ENCODE assay signal across 22 cellular contexts in genomic region chr6:47234258-47234933, GRCh38.
DNase-seq lines count a peak whose midpoint lies in the region; ATAC-seq and TF ChIP-seq lines count a peak whose summit lies in the region.
"Had no signal": no experiment of that assay in that cellular context is flagged by ENCODE, and none has a peak within 500 bp of the region (broad histone marks: within the 10 kb centered on the region; RNA-seq: fewer than 3 reads in every experiment).

No MANE protein-coding gene starts in this region.

- H3K23me2 ChIP-seq in H9 (ENCODE audit: insufficient read length, low read depth, low read length, poor library complexity, severe bottlenecking) = no peaks in the 10 kb centered on the region

- H4K20me1 ChIP-seq in H9 (ENCODE audit: control insufficient read depth, insufficient read depth, insufficient read length) = no peaks in the 10 kb centered on the region
- H4K20me1 ChIP-seq: BLaER1 had no signal

- peaks cover 44 to 48% of the 10 kb centered on the region in 2 experiments for H3K4me1 Mint-ChIP-seq in H9
- peaks cover 36% of the 10 kb centered on the region for H3K4me1 Mint-ChIP-seq in endodermal cell
- H3K4me1 Mint-ChIP-seq in T-helper 17 cell = no peaks in the 10 kb centered on the region
- H3K4me1 Mint-ChIP-seq: CD4-positive, alpha-beta memory T cell had no signal

- no peak overlapping the region for H4K8ac ChIP-seq in H9 (replicated peaks; ENCODE audit: insufficient read length, low read depth, low read length)

- H3K4me1 ChIP-seq in H9 (ENCODE audit: insufficient read depth, low read length) (peaks cover 14% of the 10 kb centered on the region), endodermal cell (ENCODE audit: control insufficient read depth, insufficient read depth, low read length) (peaks cover 9% of the 10 kb centered on the region)

- H2BK5ac ChIP-seq in H9 (ENCODE audit: insufficient read length, low read length) = no peak overlapping the region

- peaks cover 2% of the 10 kb centered on the region; the same call in 1 of the 2 replicates for H3K79me2 ChIP-seq in H9 (ENCODE audit: insufficient read depth, low read length)

- H3K9me3 Mint-ChIP-seq in H9 (no peaks in the 10 kb centered on the region), endodermal cell (no peaks in the 10 kb centered on the region)

- no peak overlapping the region for H2AFZ ChIP-seq in H9 (ENCODE audit: low read length)

- no peak overlapping the region for H3K14ac ChIP-seq in H9 (ENCODE audit: insufficient read depth, low read length)

- WGBS in H9 (ENCODE audit: extremely low coverage, insufficient read length, low lambda C conversion rate) = no CpG with 5 or more reads among the region's 30 CpGs
- WGBS in endodermal cell (ENCODE audit: insufficient coverage in 1 of 2, insufficient read length in 1 of 2), 2 experiments = 94 to 95% methylated on average over 20 to 29 of the region's 30 CpGs

- no peaks in the 10 kb centered on the region for H3K79me1 ChIP-seq in H9 (ENCODE audit: insufficient read depth, low read depth, low read length, poor library complexity, severe bottlenecking)

- no peak overlapping the region for H4K5ac ChIP-seq in H9 (ENCODE audit: insufficient read length, low read depth, low read length)

- H2BK12ac ChIP-seq in H9 (ENCODE audit: insufficient read length, low read depth, low read length) = no peak overlapping the region

- H3K36me3 Mint-ChIP-seq in H9 (ENCODE audit: insufficient read depth in 1 of 3, low read depth in 3 of 3) (peaks cover 15 to 24% (median 22%) of the 10 kb centered on the region in 3 experiments), endodermal cell (ENCODE audit: low read depth) (peaks cover 49% of the 10 kb centered on the region), T-helper 17 cell (ENCODE audit: low read depth) (no peaks in the 10 kb centered on the region)
- H3K36me3 Mint-ChIP-seq: CD4-positive, alpha-beta memory T cell had no signal

- no peak overlapping the region for H3K27ac ChIP-seq in H9 (ENCODE audit: insufficient read length, low read depth, low read length)
- no peak overlapping the region for H3K27ac ChIP-seq in endodermal cell (ENCODE audit: low read depth, low read length)
- H3K27ac ChIP-seq: A549 had no signal

- H2BK120ac ChIP-seq in H9 (ENCODE audit: low read depth, low read length, poor library complexity, severe bottlenecking) = no peak overlapping the region

- no peaks in the 10 kb centered on the region for H3K9me3 ChIP-seq in H9 (ENCODE audit: control insufficient read depth, low read depth, low read length)
- H3K9me3 ChIP-seq in endodermal cell (ENCODE audit: control insufficient read depth, low read length) = peaks cover 2% of the 10 kb centered on the region
- H3K9me3 ChIP-seq in T-helper 17 cell (ENCODE audit: control insufficient read depth, low read length, poor library complexity, severe bottlenecking) = no peaks in the 10 kb centered on the region
- H3K9me3 ChIP-seq: A549, BLaER1, Peyer's patch had no signal

- no peak overlapping the region for H4K91ac ChIP-seq in H9 (ENCODE audit: insufficient read length, low read depth, low read length)

- H3K27ac Mint-ChIP-seq in H9 (peak overlapping the region; percentile 37 to 88 (median 87); a peak in 6 of 7 replicates), endodermal cell (peak overlapping the region; percentile 13), T-helper 17 cell (no peak overlapping the region)
- H3K27ac Mint-ChIP-seq: CD4-positive, alpha-beta memory T cell had no signal

- peaks cover 90% of the 10 kb centered on the region for H3K36me3 ChIP-seq in endodermal cell (ENCODE audit: control insufficient read depth, insufficient read depth, low read length)

- no peak overlapping the region for H3K18ac ChIP-seq in H9 (ENCODE audit: insufficient read length, low read depth, low read length)

- ATAC-seq in T-helper 17 cell (no peak), GM19328 (IDR thresholded peaks at IDR 0.05; ENCODE audit: unreplicated experiment) (no peak)
- ATAC-seq: A549 had no signal

- no peak overlapping the region for H2AK5ac ChIP-seq in H9 (ENCODE audit: insufficient read length, low read length)

- no peak overlapping the region for H3K4ac ChIP-seq in H9 (ENCODE audit: low read depth, low read length)

- H2BK20ac ChIP-seq in H9 (ENCODE audit: low read depth, low read length, poor library complexity, severe bottlenecking) = no peak overlapping the region

- no peak overlapping the region for H3K4me3 Mint-ChIP-seq in H9
- no peak overlapping the region for H3K4me3 Mint-ChIP-seq in endodermal cell
- no peak overlapping the region for H3K4me3 Mint-ChIP-seq in T-helper 17 cell
- H3K4me3 Mint-ChIP-seq: CD4-positive, alpha-beta memory T cell had no signal

- no peak overlapping the region for H3K23ac ChIP-seq in H9 (ENCODE audit: insufficient read length, low read depth, low read length)

- no peak overlapping the region for H3K4me3 ChIP-seq in endodermal cell (ENCODE audit: low read length)
- H3K4me3 ChIP-seq: A549, BLaER1, Peyer's patch had no signal

- no peak overlapping the region for H3K4me2 ChIP-seq in H9 (ENCODE audit: insufficient read depth, insufficient read length, low read length)
- H3K4me2 ChIP-seq: A549, BLaER1 had no signal

- no peak overlapping the region for H3T11ph ChIP-seq in H9 (ENCODE audit: low read length)

- DNase-seq in H9 = no peak
- DNase-seq in endodermal cell = no peak
- DNase-seq in mucosa of gallbladder (ENCODE audit: low spot score) = peak; percentile 60
- peak; percentile 77 for DNase-seq in ureter (ENCODE audit: low spot score)
- DNase-seq in T-helper 17 cell = no peak
- no peak for DNase-seq in hepatic stellate cell (ENCODE audit: low spot score)
- DNase-seq: CD4-positive, alpha-beta memory T cell; DMS53; EL; H7; KBM-7; NCI-H1105; NCI-H1694; NCI-H2107; NCI-H510A; NCI-H748 treated with DMSO at 0.1 percent for 48 hours; NK-92 treated with Interleukin-12 subunit alpha and Interleukin-12 subunit beta, amount 100 ng/mL, for 24 hours; Peyer's patch; Right ventricle myocardium superior had no signal

- H3K27me3 Mint-ChIP-seq in H9 (ENCODE audit: low read depth) (no peaks in the 10 kb centered on the region), endodermal cell (ENCODE audit: insufficient read depth) (no peaks in the 10 kb centered on the region), T-helper 17 cell (peaks cover 33% of the 10 kb centered on the region)

- no peaks in the 10 kb centered on the region for H3K27me3 ChIP-seq in H9 (ENCODE audit: insufficient read depth, low read length)
- H3K27me3 ChIP-seq in endodermal cell (ENCODE audit: control insufficient read depth, insufficient read depth, low read length, poor library complexity, severe bottlenecking) = no peaks in the 10 kb centered on the region
- H3K27me3 ChIP-seq: BLaER1, Peyer's patch had no signal

- no peak overlapping the region for H2BK15ac ChIP-seq in H9 (ENCODE audit: low read depth, low read length)

- TF ChIP-seq CTCF in H9 (conservative IDR thresholded peaks at IDR 0.05) = no peak
- no peak for TF ChIP-seq CTCF in endodermal cell (conservative IDR thresholded peaks at IDR 0.05)

- no peak overlapping the region for H3K9ac ChIP-seq in H9 (ENCODE audit: extremely low read depth, insufficient read length, low read length)
- no peak overlapping the region for H3K9ac ChIP-seq in endodermal cell (ENCODE audit: extremely low read depth, low read length, poor library complexity, severe bottlenecking)
- H3K9ac ChIP-seq: BLaER1 had no signal

- no peak overlapping the region for H3K56ac ChIP-seq in H9 (ENCODE audit: insufficient read length, low read depth, low read length)

Comparison
In these comparisons a context has a peak if more than half of its experiments do, and no peak if none do; other contexts are left out.
1. DNase-seq: peak in mucosa of gallbladder (single experiment) and ureter (single experiment); none in H9 (single experiment), endodermal cell (single experiment), T-helper 17 cell (0 of 3) and hepatic stellate cell (single experiment).